1 cellular context compared by ENCODE assay signal in the genomic region with DNA sequence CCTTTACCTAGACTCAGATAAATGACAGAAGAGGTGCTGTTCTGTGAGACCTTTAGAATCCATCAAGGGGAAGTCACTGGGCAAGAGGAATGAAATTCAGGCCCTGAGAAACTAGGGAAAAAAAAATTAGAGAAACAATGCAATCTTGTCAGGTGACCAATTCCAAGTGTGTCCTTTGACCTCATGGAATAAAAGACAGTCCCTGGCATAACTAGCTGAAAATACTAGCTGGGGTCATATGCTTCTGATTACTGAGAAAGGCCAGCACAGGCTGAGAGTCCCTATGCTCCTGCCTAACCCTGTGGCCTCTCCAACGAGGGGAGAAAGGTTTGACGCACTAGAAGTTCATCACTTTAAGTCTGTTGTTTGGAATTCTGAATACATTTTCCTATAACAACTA.
TF ChIP-seq lines count a peak whose summit lies in the region.

No MANE protein-coding gene starts in this region.

TF ChIP-seq in GM23338, 12 proteins besides CTCF, POLR2A, EP300 and RAD21 (continued from another document):
- TF ChIP-seq, protein P1, sequence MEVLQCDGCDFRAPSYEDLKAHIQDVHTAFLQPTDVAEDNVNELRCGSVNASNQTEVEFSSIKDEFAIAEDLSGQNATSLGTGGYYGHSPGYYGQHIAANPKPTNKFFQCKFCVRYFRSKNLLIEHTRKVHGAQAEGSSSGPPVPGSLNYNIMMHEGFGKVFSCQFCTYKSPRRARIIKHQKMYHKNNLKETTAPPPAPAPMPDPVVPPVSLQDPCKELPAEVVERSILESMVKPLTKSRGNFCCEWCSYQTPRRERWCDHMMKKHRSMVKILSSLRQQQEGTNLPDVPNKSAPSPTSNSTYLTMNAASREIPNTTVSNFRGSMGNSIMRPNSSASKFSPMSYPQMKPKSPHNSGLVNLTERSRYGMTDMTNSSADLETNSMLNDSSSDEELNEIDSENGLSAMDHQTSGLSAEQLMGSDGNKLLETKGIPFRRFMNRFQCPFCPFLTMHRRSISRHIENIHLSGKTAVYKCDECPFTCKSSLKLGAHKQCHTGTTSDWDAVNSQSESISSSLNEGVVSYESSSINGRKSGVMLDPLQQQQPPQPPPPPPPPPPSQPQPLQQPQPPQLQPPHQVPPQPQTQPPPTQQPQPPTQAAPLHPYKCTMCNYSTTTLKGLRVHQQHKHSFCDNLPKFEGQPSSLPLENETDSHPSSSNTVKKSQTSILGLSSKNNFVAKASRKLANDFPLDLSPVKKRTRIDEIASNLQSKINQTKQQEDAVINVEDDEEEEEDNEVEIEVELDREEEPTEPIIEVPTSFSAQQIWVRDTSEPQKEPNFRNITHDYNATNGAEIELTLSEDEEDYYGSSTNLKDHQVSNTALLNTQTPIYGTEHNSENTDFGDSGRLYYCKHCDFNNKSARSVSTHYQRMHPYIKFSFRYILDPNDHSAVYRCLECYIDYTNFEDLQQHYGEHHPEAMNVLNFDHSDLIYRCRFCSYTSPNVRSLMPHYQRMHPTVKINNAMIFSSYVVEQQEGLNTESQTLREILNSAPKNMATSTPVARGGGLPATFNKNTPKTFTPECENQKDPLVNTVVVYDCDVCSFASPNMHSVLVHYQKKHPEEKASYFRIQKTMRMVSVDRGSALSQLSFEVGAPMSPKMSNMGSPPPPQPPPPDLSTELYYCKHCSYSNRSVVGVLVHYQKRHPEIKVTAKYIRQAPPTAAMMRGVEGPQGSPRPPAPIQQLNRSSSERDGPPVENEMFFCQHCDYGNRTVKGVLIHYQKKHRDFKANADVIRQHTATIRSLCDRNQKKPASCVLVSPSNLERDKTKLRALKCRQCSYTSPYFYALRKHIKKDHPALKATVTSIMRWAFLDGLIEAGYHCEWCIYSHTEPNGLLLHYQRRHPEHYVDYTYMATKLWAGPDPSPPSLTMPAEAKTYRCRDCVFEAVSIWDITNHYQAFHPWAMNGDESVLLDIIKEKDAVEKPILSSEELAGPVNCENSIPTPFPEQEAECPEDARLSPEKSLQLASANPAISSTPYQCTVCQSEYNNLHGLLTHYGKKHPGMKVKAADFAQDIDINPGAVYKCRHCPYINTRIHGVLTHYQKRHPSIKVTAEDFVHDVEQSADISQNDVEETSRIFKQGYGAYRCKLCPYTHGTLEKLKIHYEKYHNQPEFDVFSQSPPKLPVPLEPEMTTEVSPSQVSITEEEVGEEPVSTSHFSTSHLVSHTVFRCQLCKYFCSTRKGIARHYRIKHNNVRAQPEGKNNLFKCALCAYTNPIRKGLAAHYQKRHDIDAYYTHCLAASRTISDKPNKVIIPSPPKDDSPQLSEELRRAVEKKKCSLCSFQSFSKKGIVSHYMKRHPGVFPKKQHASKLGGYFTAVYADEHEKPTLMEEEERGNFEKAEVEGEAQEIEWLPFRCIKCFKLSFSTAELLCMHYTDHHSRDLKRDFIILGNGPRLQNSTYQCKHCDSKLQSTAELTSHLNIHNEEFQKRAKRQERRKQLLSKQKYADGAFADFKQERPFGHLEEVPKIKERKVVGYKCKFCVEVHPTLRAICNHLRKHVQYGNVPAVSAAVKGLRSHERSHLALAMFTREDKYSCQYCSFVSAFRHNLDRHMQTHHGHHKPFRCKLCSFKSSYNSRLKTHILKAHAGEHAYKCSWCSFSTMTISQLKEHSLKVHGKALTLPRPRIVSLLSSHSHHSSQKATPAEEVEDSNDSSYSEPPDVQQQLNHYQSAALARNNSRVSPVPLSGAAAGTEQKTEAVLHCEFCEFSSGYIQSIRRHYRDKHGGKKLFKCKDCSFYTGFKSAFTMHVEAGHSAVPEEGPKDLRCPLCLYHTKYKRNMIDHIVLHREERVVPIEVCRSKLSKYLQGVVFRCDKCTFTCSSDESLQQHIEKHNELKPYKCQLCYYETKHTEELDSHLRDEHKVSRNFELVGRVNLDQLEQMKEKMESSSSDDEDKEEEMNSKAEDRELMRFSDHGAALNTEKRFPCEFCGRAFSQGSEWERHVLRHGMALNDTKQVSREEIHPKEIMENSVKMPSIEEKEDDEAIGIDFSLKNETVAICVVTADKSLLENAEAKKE (CRISPR knock-in tag; IDR thresholded peaks at IDR 0.05) = no peak
- TF ChIP-seq NANOG (IDR thresholded peaks at IDR 0.05; ENCODE audit: borderline replicate concordance) = no peak
- TF ChIP-seq EZH2phosphoT487 (IDR thresholded peaks at IDR 0.05; ENCODE audit: unreplicated experiment) = no peak
- TF ChIP-seq EZH2 (IDR thresholded peaks at IDR 0.05; ENCODE audit: low read depth, unreplicated experiment) = no peak
- TF ChIP-seq, protein P2, sequence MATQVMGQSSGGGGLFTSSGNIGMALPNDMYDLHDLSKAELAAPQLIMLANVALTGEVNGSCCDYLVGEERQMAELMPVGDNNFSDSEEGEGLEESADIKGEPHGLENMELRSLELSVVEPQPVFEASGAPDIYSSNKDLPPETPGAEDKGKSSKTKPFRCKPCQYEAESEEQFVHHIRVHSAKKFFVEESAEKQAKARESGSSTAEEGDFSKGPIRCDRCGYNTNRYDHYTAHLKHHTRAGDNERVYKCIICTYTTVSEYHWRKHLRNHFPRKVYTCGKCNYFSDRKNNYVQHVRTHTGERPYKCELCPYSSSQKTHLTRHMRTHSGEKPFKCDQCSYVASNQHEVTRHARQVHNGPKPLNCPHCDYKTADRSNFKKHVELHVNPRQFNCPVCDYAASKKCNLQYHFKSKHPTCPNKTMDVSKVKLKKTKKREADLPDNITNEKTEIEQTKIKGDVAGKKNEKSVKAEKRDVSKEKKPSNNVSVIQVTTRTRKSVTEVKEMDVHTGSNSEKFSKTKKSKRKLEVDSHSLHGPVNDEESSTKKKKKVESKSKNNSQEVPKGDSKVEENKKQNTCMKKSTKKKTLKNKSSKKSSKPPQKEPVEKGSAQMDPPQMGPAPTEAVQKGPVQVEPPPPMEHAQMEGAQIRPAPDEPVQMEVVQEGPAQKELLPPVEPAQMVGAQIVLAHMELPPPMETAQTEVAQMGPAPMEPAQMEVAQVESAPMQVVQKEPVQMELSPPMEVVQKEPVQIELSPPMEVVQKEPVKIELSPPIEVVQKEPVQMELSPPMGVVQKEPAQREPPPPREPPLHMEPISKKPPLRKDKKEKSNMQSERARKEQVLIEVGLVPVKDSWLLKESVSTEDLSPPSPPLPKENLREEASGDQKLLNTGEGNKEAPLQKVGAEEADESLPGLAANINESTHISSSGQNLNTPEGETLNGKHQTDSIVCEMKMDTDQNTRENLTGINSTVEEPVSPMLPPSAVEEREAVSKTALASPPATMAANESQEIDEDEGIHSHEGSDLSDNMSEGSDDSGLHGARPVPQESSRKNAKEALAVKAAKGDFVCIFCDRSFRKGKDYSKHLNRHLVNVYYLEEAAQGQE (IDR thresholded peaks at IDR 0.05; ENCODE audit: unreplicated experiment) = no peak
- no peak for TF ChIP-seq ZNF114 (CRISPR knock-in tag; IDR thresholded peaks at IDR 0.05)
- TF ChIP-seq ZNF331 (CRISPR knock-in tag; IDR thresholded peaks at IDR 0.05; ENCODE audit: low read depth) = no peak
- TF ChIP-seq JUNB (IDR thresholded peaks at IDR 0.05; ENCODE audit: unreplicated experiment) = no peak
- TF ChIP-seq, protein P3, sequence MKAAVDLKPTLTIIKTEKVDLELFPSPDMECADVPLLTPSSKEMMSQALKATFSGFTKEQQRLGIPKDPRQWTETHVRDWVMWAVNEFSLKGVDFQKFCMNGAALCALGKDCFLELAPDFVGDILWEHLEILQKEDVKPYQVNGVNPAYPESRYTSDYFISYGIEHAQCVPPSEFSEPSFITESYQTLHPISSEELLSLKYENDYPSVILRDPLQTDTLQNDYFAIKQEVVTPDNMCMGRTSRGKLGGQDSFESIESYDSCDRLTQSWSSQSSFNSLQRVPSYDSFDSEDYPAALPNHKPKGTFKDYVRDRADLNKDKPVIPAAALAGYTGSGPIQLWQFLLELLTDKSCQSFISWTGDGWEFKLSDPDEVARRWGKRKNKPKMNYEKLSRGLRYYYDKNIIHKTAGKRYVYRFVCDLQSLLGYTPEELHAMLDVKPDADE (IDR thresholded peaks at IDR 0.05) = no peak
- no peak for TF ChIP-seq POLR2AphosphoS5 (IDR thresholded peaks at IDR 0.05; ENCODE audit: low read depth)
- no peak for TF ChIP-seq CREB1 (CRISPR knock-in tag; IDR thresholded peaks at IDR 0.05; ENCODE audit: low read depth)
